15 cellular contexts compared by ENCODE assay signal in genomic region chr12:12896261-12896660, GRCh38. TPM values are rescaled to one million over a fixed set of nuclear protein-coding genes. Genes with fewer than 3 reads are reported as not detected.
DNase-seq lines count a peak whose midpoint lies in the region; FAIRE-seq and TF ChIP-seq lines count a peak whose summit lies in the region.
"Had no signal": no experiment of that assay in that cellular context is flagged by ENCODE, and none has a peak within 500 bp of the region (broad histone marks: within the 10 kb centered on the region; RNA-seq: fewer than 3 reads in every experiment).

No MANE protein-coding gene starts in this region.

- peaks cover 19% of the 10 kb centered on the region for H3K79me2 ChIP-seq in osteoblast (ENCODE audit: insufficient read depth, low read length)

- peak; percentile 37 for DNase-seq in AG20443 (ENCODE audit: low spot score)
- DNase-seq in RCC 7860 (ENCODE audit: low spot score), result peak; percentile 89
- DNase-seq in epithelial cell of esophagus (ENCODE audit: low read depth), result peak; percentile 74
- DNase-seq in osteoblast (ENCODE audit: insufficient read length, low spot score, missing footprints), result peak; percentile 84
- DNase-seq in NCI-H226, result no peak
- DNase-seq in NCI-H2029 (lab: John Stamatoyannopoulos, UW), result no peak
- no peak for DNase-seq in NCI-H187 (lab: John Stamatoyannopoulos, UW)
- no peak for DNase-seq in T-helper 2 cell treated with Interferon-gamma antibody and Interleukin-4, amounts not matched to agents 5 μg/mL and 100 μg/mL, for 36 hours (ENCODE audit: low spot score)
- DNase-seq: caudate nucleus, NCI-H1694 treated with DMSO at 0.1 percent for 48 hours, testis had no signal

- H3K4me2 ChIP-seq in osteoblast (ENCODE audit: insufficient read depth, low read length), result no peak overlapping the region
- H3K4me2 ChIP-seq: KMS-11 had no signal

- no peaks in the 10 kb centered on the region for H3K9me3 ChIP-seq in osteoblast (ENCODE audit: low read depth, low read length)
- H3K9me3 ChIP-seq: testis had no signal

- H3K4me3 ChIP-seq in epithelial cell of esophagus (ENCODE audit: low read length) (no peak overlapping the region), osteoblast (ENCODE audit: insufficient read depth, low read length) (no peak overlapping the region)
- H3K4me3 ChIP-seq: testis had no signal

- H3K36me3 ChIP-seq in osteoblast (ENCODE audit: insufficient read depth, low read length), result no peaks in the 10 kb centered on the region

- no peak overlapping the region for H2AFZ ChIP-seq in osteoblast (ENCODE audit: low read length)

- H3K4me1 ChIP-seq in osteoblast (ENCODE audit: insufficient read depth, low read length), result peaks cover 43% of the 10 kb centered on the region

- no peaks in the 10 kb centered on the region for H3K27me3 ChIP-seq in osteoblast (ENCODE audit: insufficient read depth, low read length)
- H3K27me3 ChIP-seq: testis had no signal

- H3K27ac ChIP-seq in osteoblast (ENCODE audit: low read depth, low read length), result peak overlapping the region; percentile 67
- H3K27ac ChIP-seq: KMS-11, testis, VCaP had no signal

- no peak for TF ChIP-seq CTCF in epithelial cell of esophagus (IDR thresholded peaks at IDR 0.05; ENCODE audit: insufficient read depth, low read depth, low read length, missing control alignments)
- TF ChIP-seq CTCF in osteoblast (IDR thresholded peaks at IDR 0.05; ENCODE audit: extremely low read depth, low read depth, low read length), result no peak

- H3K4me1 Mint-ChIP-seq in T-helper 2 cell treated with Interferon-gamma antibody and Interleukin-4, amounts not matched to agents 5 μg/mL and 100 μg/mL, for 36 hours (ENCODE audit: low read depth), result peaks cover 12% of the 10 kb centered on the region

- no peak overlapping the region for H3K27ac Mint-ChIP-seq in T-helper 2 cell treated with Interferon-gamma antibody and Interleukin-4, amounts not matched to agents 5 μg/mL and 100 μg/mL, for 36 hours
- H3K27ac Mint-ChIP-seq: B cell had no signal

- no peaks in the 10 kb centered on the region for H3K9me3 Mint-ChIP-seq in T-helper 2 cell treated with Interferon-gamma antibody and Interleukin-4, amounts not matched to agents 5 μg/mL and 100 μg/mL, for 36 hours

- peak; percentile 92 for FAIRE-seq in RCC 7860 (lab: Jason Lieb, UNC)

- H3K4me3 Mint-ChIP-seq in T-helper 2 cell treated with Interferon-gamma antibody and Interleukin-4, amounts not matched to agents 5 μg/mL and 100 μg/mL, for 36 hours, result no peak overlapping the region
- H3K4me3 Mint-ChIP-seq: B cell had no signal

- peaks cover 31% of the 10 kb centered on the region for H3K27me3 Mint-ChIP-seq in T-helper 2 cell treated with Interferon-gamma antibody and Interleukin-4, amounts not matched to agents 5 μg/mL and 100 μg/mL, for 36 hours (ENCODE audit: low read depth)

- no peaks in the 10 kb centered on the region for H4K20me1 ChIP-seq in osteoblast (ENCODE audit: insufficient read depth, low read length)

- H3K36me3 Mint-ChIP-seq in T-helper 2 cell treated with Interferon-gamma antibody and Interleukin-4, amounts not matched to agents 5 μg/mL and 100 μg/mL, for 36 hours (ENCODE audit: low read depth), result no peaks in the 10 kb centered on the region

RNA-seq across cellular contexts. Expression of gene GPRC5A, which starts 4.9 kb away (rescaled TPM):
- 2.7 and 4.7 TPM in 2 replicates for total RNA-seq in osteoblast
- total RNA-seq: activated CD8-positive, alpha-beta memory T cell treated with anti-CD3 and anti-CD28 coated beads for 36 hours; B cell had no signal

RNA-seq across cellular contexts. Expression of gene GPRC5D, which starts 55.7 kb away (rescaled TPM):
- total RNA-seq in osteoblast, result not detected in 2 replicates
- total RNA-seq: activated CD8-positive, alpha-beta memory T cell treated with anti-CD3 and anti-CD28 coated beads for 36 hours had no signal

Comparison
In these comparisons a context has a peak if more than half of its experiments do, and no peak if none do; other contexts are left out.
1. DNase-seq: peak in AG20443 (single experiment), RCC 7860 (single experiment), epithelial cell of esophagus (single experiment) and osteoblast (single experiment); none in NCI-H226 (single experiment), NCI-H2029 (single experiment), NCI-H187 (0 of 2) and T-helper 2 cell treated with Interferon-gamma antibody and Interleukin-4, amounts not matched to agents 5 μg/mL and 100 μg/mL, for 36 hours (single experiment).